8 cellular contexts compared by ENCODE assay signal in genomic region chr5:16934123-16934522, GRCh38. TPM values are rescaled to one million over a fixed set of nuclear protein-coding genes. Genes with fewer than 3 reads are reported as not detected.
DNase-seq lines count a peak whose midpoint lies in the region; ATAC-seq, FAIRE-seq and TF ChIP-seq lines count a peak whose summit lies in the region.

No MANE protein-coding gene starts in this region.

- peak overlapping the region; percentile 67 for H3K4me2 ChIP-seq in A549

- TF ChIP-seq RAD21 in A549 (conservative IDR thresholded peaks at IDR 0.05 in 1 of 2, IDR thresholded peaks at IDR 0.05 in 1 of 2), result peak; percentile 76 to 82

- no peak for TF ChIP-seq POLR2A in A549 (IDR thresholded peaks at IDR 0.05; ENCODE audit: low read length)
- no peak for TF ChIP-seq POLR2A in NB4 (IDR thresholded peaks at IDR 0.05; ENCODE audit: extremely low read depth, insufficient read length)

- H3K27ac Mint-ChIP-seq in activated CD8-positive, alpha-beta T cell treated with anti-CD3 and anti-CD28 coated beads, Interleukin-2, amount 10 ng/mL, durations not matched to agents 7 days and 5 days, result no peak overlapping the region

- H3K4me3 Mint-ChIP-seq in activated CD8-positive, alpha-beta T cell treated with anti-CD3 and anti-CD28 coated beads, Interleukin-2, amount 10 ng/mL, durations not matched to agents 7 days and 5 days, result no peak overlapping the region

- peaks cover 45% of the 10 kb centered on the region for H3K4me1 ChIP-seq in A549

- CTCF ChIA-PET in A549 (lab: Yijun Ruan, JAX), result interaction anchor here (0.7 to 5.6 kb wide), 25 partner anchors 10 to 261 kb away, joined by 3 to 41 read pairs (median 3); no protein-coding TSS in a partner anchor
- CTCF ChIA-PET in activated CD8-positive, alpha-beta T cell treated with anti-CD3 and anti-CD28 coated beads, Interleukin-2, amount 10 ng/mL, durations not matched to agents 7 days and 5 days (lab: Charles Lee), result interaction anchor here (1.2 to 2.7 kb wide), 2 partner anchors 199 to 256 kb away, joined by 4 to 11 read pairs; no protein-coding TSS in a partner anchor

- H3K27me3 Mint-ChIP-seq in activated CD8-positive, alpha-beta T cell treated with anti-CD3 and anti-CD28 coated beads, Interleukin-2, amount 10 ng/mL, durations not matched to agents 7 days and 5 days (ENCODE audit: low read depth), result peaks cover 51% of the 10 kb centered on the region

- peak; percentile 95 for TF ChIP-seq CTCF in A549 (IDR thresholded peaks at IDR 0.05)
- TF ChIP-seq CTCF in GM12864 (IDR thresholded peaks at IDR 0.05; ENCODE audit: low read depth, low read length, missing control alignments), result peak; percentile 77
- peak; percentile 94 for TF ChIP-seq CTCF in NB4 (IDR thresholded peaks at IDR 0.05; ENCODE audit: low read depth, low read length)
- TF ChIP-seq CTCF in retinal pigment epithelial cell (conservative IDR thresholded peaks at IDR 0.05; ENCODE audit: low read depth, low read length), result peak; percentile 97

- no peak for TF ChIP-seq EP300 in A549 (IDR thresholded peaks at IDR 0.05)

- POLR2A ChIA-PET in A549 (lab: Yijun Ruan, JAX), result no interaction called here
- POLR2A ChIA-PET in activated CD8-positive, alpha-beta T cell treated with anti-CD3 and anti-CD28 coated beads, Interleukin-2, amount 10 ng/mL, durations not matched to agents 7 days and 5 days (lab: Charles Lee), result no interaction called here

- peak; percentile 68 to 82; a peak in 5 of 6 replicates for ATAC-seq in A549
- ATAC-seq in HG02623 (IDR thresholded peaks at IDR 0.05; ENCODE audit: unreplicated experiment), result peak; percentile 59
- ATAC-seq in activated CD8-positive, alpha-beta T cell treated with anti-CD3 and anti-CD28 coated beads, Interleukin-2, amount 10 ng/mL, durations not matched to agents 7 days and 5 days, result no peak

- no peak for FAIRE-seq in A549 (lab: Jason Lieb, UNC)

- H3K4me1 Mint-ChIP-seq in activated CD8-positive, alpha-beta T cell treated with anti-CD3 and anti-CD28 coated beads, Interleukin-2, amount 10 ng/mL, durations not matched to agents 7 days and 5 days (ENCODE audit: low read depth), result peaks cover 10% of the 10 kb centered on the region

- H3K4me3 ChIP-seq in A549 (peak overlapping the region; percentile 89), GM12864 (ENCODE audit: low read depth, low read length) (no peak overlapping the region), NB4 (ENCODE audit: low read depth, low read length) (no peak overlapping the region), retinal pigment epithelial cell (ENCODE audit: low read length) (peak overlapping the region; percentile 90)

- H3K27ac ChIP-seq in A549, result peak overlapping the region; percentile 89 to 95

- H3K9me3 Mint-ChIP-seq in activated CD8-positive, alpha-beta T cell treated with anti-CD3 and anti-CD28 coated beads, Interleukin-2, amount 10 ng/mL, durations not matched to agents 7 days and 5 days (ENCODE audit: insufficient read depth), result no peaks in the 10 kb centered on the region

- WGBS in A549 (ENCODE audit: missing lambda C conversion rate), result 1% methylated on average over 11 of the region's 11 CpGs

- intact Hi-C loops in head of caudate nucleus (cut with DNase I), result no loop called here

- H3K36me3 Mint-ChIP-seq in activated CD8-positive, alpha-beta T cell treated with anti-CD3 and anti-CD28 coated beads, Interleukin-2, amount 10 ng/mL, durations not matched to agents 7 days and 5 days (ENCODE audit: low read depth), result no peaks in the 10 kb centered on the region

- H3K9me3 ChIP-seq in A549, result no peaks in the 10 kb centered on the region

- peak; percentile 80 to 84 for DNase-seq in A549 (ENCODE audit: low read depth in 1 of 2, low spot score in 1 of 2)
- DNase-seq in GM12864 (ENCODE audit: low read depth), result no peak
- peak; percentile 75 for DNase-seq in NB4 (ENCODE audit: low read depth)
- peak; percentile 48 for DNase-seq in activated CD8-positive, alpha-beta T cell treated with anti-CD3 and anti-CD28 coated beads, Interleukin-2, amount 10 ng/mL, durations not matched to agents 7 days and 5 days
- peak in 25 of 42 donors; percentile 5 to 58 (median 30) for DNase-seq in head of caudate nucleus
- no peak for DNase-seq in retinal pigment epithelial cell (ENCODE audit: low read depth)
- no peak for DNase-seq in NCI-H2107 treated with DMSO at 0.1 percent for 48 hours (lab: John Stamatoyannopoulos, UW; ENCODE audit: unreplicated experiment)

TF ChIP-seq in A549, 52 proteins besides CTCF, POLR2A, EP300 and RAD21:
- no peak for TF ChIP-seq CHD4 (IDR thresholded peaks at IDR 0.05; ENCODE audit: borderline replicate concordance)
- no peak for TF ChIP-seq HEYL (CRISPR knock-in tag; IDR thresholded peaks at IDR 0.05)
- TF ChIP-seq BHLHE40 (IDR thresholded peaks at IDR 0.05; ENCODE audit: low read depth, low read length), result no peak
- no peak for TF ChIP-seq FOXS1 (CRISPR knock-in tag; IDR thresholded peaks at IDR 0.05)
- no peak for TF ChIP-seq POLR2AphosphoS2 (conservative IDR thresholded peaks at IDR 0.05; ENCODE audit: low read length)
- TF ChIP-seq SMC3 (IDR thresholded peaks at IDR 0.05), result peak; percentile 93
- TF ChIP-seq RARB (CRISPR knock-in tag; IDR thresholded peaks at IDR 0.05), result no peak
- TF ChIP-seq MAX (IDR thresholded peaks at IDR 0.05), result peak; percentile 55
- TF ChIP-seq GATA3 (IDR thresholded peaks at IDR 0.05; ENCODE audit: borderline replicate concordance), result no peak; the same call in 1 of the 2 replicates
- TF ChIP-seq HDAC2 (IDR thresholded peaks at IDR 0.05), result 0 out of 2 replicates have a peak, but pooled peaks have one; percentile 6
- no peak for TF ChIP-seq FOSL2 (IDR thresholded peaks at IDR 0.05)
- TF ChIP-seq FOSL2 (CRISPR knock-in tag; IDR thresholded peaks at IDR 0.05), result no peak
- no peak for TF ChIP-seq ESRRA (IDR thresholded peaks at IDR 0.05; ENCODE audit: borderline replicate concordance, low read length)
- TF ChIP-seq ZSCAN20 (CRISPR knock-in tag; IDR thresholded peaks at IDR 0.05), result no peak
- TF ChIP-seq E2F6 (IDR thresholded peaks at IDR 0.05; ENCODE audit: borderline replicate concordance, low read depth), result peak; percentile 18; the same call in 1 of the 2 replicates
- TF ChIP-seq RCOR1 (IDR thresholded peaks at IDR 0.05; ENCODE audit: low read depth, low read length), result no peak
- TF ChIP-seq MAFK (IDR thresholded peaks at IDR 0.05; ENCODE audit: partially characterized antibody), result no peak
- TF ChIP-seq RFX5 (IDR thresholded peaks at IDR 0.05), result no peak
- no peak for TF ChIP-seq PBX3 (IDR thresholded peaks at IDR 0.05)
TF ChIP-seq in A549: peak in this region for 4.

RNA-seq across cellular contexts. Expression of gene MYO10, which starts 2.0 kb away (rescaled TPM):
- polyA plus RNA-seq in A549 (2011; rRNA removed), result 68.0 and 132 TPM in 2 replicates
- 28.5 and 36.3 TPM in 2 replicates for polyA plus RNA-seq in A549 (2012; cell fraction: cytosol; rRNA removed)
- polyA plus RNA-seq in A549 (2012; cell fraction: nucleus; rRNA removed), result 35.8 and 50.4 TPM in 2 replicates
- polyA plus RNA-seq in A549 (2017; fragmentation: RNase III; extraction: RNeasy Plus Mini Kit Qiagen cat#74134 plus additional on column Dnase treatment), result 68.5 to 71.5 TPM (median 68.9 TPM) in 3 replicates
- polyA minus RNA-seq in A549 (2011; rRNA and poly(A)+ RNA removed), result 236 and 309 TPM in 2 replicates
- not detected for total RNA-seq in activated CD8-positive, alpha-beta T cell treated with anti-CD3 and anti-CD28 coated beads, Interleukin-2, amount 10 ng/mL, durations not matched to agents 7 days and 5 days

Comparison
In these comparisons a context has a peak if more than half of its experiments do, and no peak if none do; other contexts are left out.
1. DNase-seq: peak in A549 (2 of 2), NB4 (single experiment), activated CD8-positive, alpha-beta T cell treated with anti-CD3 and anti-CD28 coated beads, Interleukin-2, amount 10 ng/mL, durations not matched to agents 7 days and 5 days (single experiment) and head of caudate nucleus (25 of 42); none in GM12864 (single experiment), retinal pigment epithelial cell (single experiment) and NCI-H2107 treated with DMSO at 0.1 percent for 48 hours (single experiment).
2. H3K4me3 ChIP-seq: peak in A549 (single experiment) and retinal pigment epithelial cell (single experiment); none in GM12864 (single experiment) and NB4 (single experiment).
3. Peak in every context shown above with its lines, with median percentiles within 50 percentile points of each other: CTCF ChIP-seq.